8 cellular contexts compared by ENCODE assay signal in the genomic region with DNA sequence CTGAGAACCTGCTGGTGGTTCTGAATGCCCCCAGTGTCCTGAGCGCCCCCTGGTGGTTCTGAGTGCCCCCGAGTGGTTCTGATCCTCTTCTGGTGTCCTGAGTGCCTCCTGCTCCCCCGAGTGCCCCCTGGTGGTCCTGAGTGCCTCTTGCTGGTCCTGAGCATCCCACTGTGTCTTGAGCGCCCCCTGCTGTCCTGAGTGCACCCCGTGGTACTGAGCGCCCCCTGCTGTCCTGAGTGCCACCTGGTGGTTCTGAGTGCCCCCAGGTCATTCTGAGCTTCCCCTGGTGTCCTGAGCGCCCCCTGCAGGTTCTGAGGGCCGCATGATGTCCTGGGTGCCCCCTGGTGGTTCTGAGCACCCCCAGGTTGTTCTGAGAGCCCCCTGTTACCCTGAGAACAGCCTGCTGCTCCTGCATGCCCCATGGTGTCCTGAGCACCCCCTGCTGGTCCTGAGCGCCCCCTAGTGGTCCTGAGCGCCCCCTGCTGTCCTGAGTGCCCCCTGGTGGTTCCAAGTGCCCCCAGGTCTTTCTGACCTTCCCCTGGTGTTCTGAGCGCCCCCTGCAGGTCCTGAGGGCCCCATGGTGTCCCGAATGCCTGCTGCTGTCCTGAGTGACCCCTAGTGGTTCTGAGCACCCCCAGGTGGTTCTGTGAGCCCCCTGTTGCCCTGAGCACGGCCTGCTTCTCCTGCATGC.
DNase-seq lines count a peak whose midpoint lies in the region; ATAC-seq and TF ChIP-seq lines count a peak whose summit lies in the region.

No MANE protein-coding gene starts in this region.

- H3K4me3 ChIP-seq in GM12864 (ENCODE audit: low read depth, low read length) (no peak overlapping the region), LNCaP clone FGC (ENCODE audit: low read depth, low read length) (no peak overlapping the region), lower lobe of right lung (no peak overlapping the region), esophagus muscularis mucosa (no peak overlapping the region)

- ATAC-seq in GM21717 (IDR thresholded peaks at IDR 0.05; ENCODE audit: unreplicated experiment) (peak; percentile 81), lower lobe of right lung (peak; percentile 35 to 73)

- 72% methylated on average over 7 of the region's 13 CpGs for WGBS in esophagus muscularis mucosa

- intact Hi-C loops in lower lobe of right lung (cut with DNase I) (no loop called here), esophagus muscularis mucosa (cut with DNase I) (no loop called here)

- peak; percentile 86 for DNase-seq in GM12864 (ENCODE audit: low read depth)
- DNase-seq in LNCaP clone FGC (ENCODE audit: low read depth) = no peak
- DNase-seq in activated T-cell treated with anti-CD3 and anti-CD28 coated beads for 48 hours (ENCODE audit: low read depth) = peak; percentile 89
- peak; percentile 56 for DNase-seq in lower lobe of right lung
- no peak for DNase-seq in epidermal melanocyte (ENCODE audit: insufficient read length, low spot score)
- DNase-seq in esophagus muscularis mucosa (ENCODE audit: extremely low spot score) = no peak
- DNase-seq in NCI-H446 (lab: John Stamatoyannopoulos, UW) = no peak

- H3K4me1 ChIP-seq in lower lobe of right lung (no peaks in the 10 kb centered on the region), esophagus muscularis mucosa (no peaks in the 10 kb centered on the region)

- TF ChIP-seq CTCF in GM12864 (IDR thresholded peaks at IDR 0.05; ENCODE audit: low read depth, low read length, missing control alignments) (peak; percentile 97), LNCaP clone FGC (IDR thresholded peaks at IDR 0.05; ENCODE audit: control insufficient read depth, extremely low read depth, insufficient read depth) (peak; percentile 43), lower lobe of right lung (IDR thresholded peaks at IDR 0.05) (peak; percentile 18), esophagus muscularis mucosa (IDR thresholded peaks at IDR 0.05) (no peak)

- no peaks in the 10 kb centered on the region for H3K27me3 ChIP-seq in lower lobe of right lung (ENCODE audit: low read depth)
- H3K27me3 ChIP-seq in esophagus muscularis mucosa = peaks cover 0 to 26% (median 0%) of the 10 kb centered on the region in 4 donors

- H3K9me3 ChIP-seq in lower lobe of right lung = no peaks in the 10 kb centered on the region
- no peaks in the 10 kb centered on the region for H3K9me3 ChIP-seq in esophagus muscularis mucosa

- H3K27ac ChIP-seq in lower lobe of right lung (no peak overlapping the region), esophagus muscularis mucosa (replicated peaks in 1 of 4) (no peak overlapping the region)

- TF ChIP-seq EP300 in esophagus muscularis mucosa (IDR thresholded peaks at IDR 0.05) = no peak

- H3K36me3 ChIP-seq in lower lobe of right lung (no peaks in the 10 kb centered on the region), esophagus muscularis mucosa (no peaks in the 10 kb centered on the region)

- TF ChIP-seq POLR2A in esophagus muscularis mucosa (IDR thresholded peaks at IDR 0.05; ENCODE audit: low read depth) = no peak

Comparison
In these comparisons a context has a peak if more than half of its experiments do, and no peak if none do; other contexts are left out.
1. DNase-seq: peak in GM12864 (single experiment), activated T-cell treated with anti-CD3 and anti-CD28 coated beads for 48 hours (single experiment) and lower lobe of right lung (single experiment); none in LNCaP clone FGC (single experiment), epidermal melanocyte (single experiment), esophagus muscularis mucosa (single experiment) and NCI-H446 (0 of 2).
2. CTCF ChIP-seq: peak in GM12864 (single experiment), LNCaP clone FGC (single experiment) and lower lobe of right lung (single experiment); none in esophagus muscularis mucosa (0 of 3).